17 cellular contexts compared by ENCODE assay signal in genomic region chr12:106109168-106109910, GRCh38. TPM values are rescaled to one million over a fixed set of nuclear protein-coding genes. Genes with fewer than 3 reads are reported as not detected.
A peak's percentile ranks its signal among the peaks of the same experiment; 100 is the strongest.
DNase-seq lines count a peak whose midpoint lies in the region; ATAC-seq, FAIRE-seq and TF ChIP-seq lines count a peak whose summit lies in the region.
"Had no signal": no experiment of that assay in that cellular context is flagged by ENCODE, and none has a peak within 500 bp of the region (broad histone marks: within the 10 kb centered on the region; RNA-seq: fewer than 3 reads in every experiment).

No MANE protein-coding gene starts in this region.

- no peak overlapping the region for H2AFZ ChIP-seq in endothelial cell of umbilical vein (ENCODE audit: low read depth, low read length)

- H3K4me3 Mint-ChIP-seq in Caco-2 (ENCODE audit: unreplicated experiment) (peak overlapping the region; percentile 37), nephron (no peak overlapping the region), progenitor cell of endocrine pancreas (ENCODE audit: low read depth) (no peak overlapping the region)
- H3K4me3 Mint-ChIP-seq: activated naive CD8-positive, alpha-beta T cell treated with anti-CD3 and anti-CD28 coated beads, Interleukin-2, amount 50 U/mL, for 24 hours; CD8-positive, alpha-beta memory T cell; nephron progenitor cell had no signal

- H3K27me3 Mint-ChIP-seq in Caco-2 (ENCODE audit: insufficient read depth, unreplicated experiment) (no peaks in the 10 kb centered on the region), nephron (ENCODE audit: low read depth) (no peaks in the 10 kb centered on the region), progenitor cell of endocrine pancreas (no peaks in the 10 kb centered on the region)

- DNase-seq in Caco-2, result no peak
- DNase-seq in RWPE2 (ENCODE audit: low spot score), result no peak
- DNase-seq in endothelial cell of umbilical vein (ENCODE audit: low read depth, low spot score), result no peak
- no peak for DNase-seq in sciatic nerve (ENCODE audit: low spot score)
- no peak for DNase-seq in AG20443 (ENCODE audit: low spot score)
- no peak for DNase-seq in progenitor cell of endocrine pancreas (ENCODE audit: low spot score, unreplicated experiment)
- DNase-seq: activated naive CD8-positive, alpha-beta T cell treated with anti-CD3 and anti-CD28 coated beads, Interleukin-2, amount 50 U/mL, for 24 hours; CD8-positive, alpha-beta memory T cell; GOT3; NCI-H1048; nephron progenitor cell; right lobe of liver; stimulated activated CD4-positive, alpha-beta T cell treated with anti-CD3 and anti-CD28 coated beads, Interleukin-4, amount 100 ng/mL, for 4 hours had no signal

- H3K27ac Mint-ChIP-seq in Caco-2 (ENCODE audit: unreplicated experiment) (peak overlapping the region; percentile 59), nephron (peak overlapping the region; percentile 93 to 95 (median 94)), progenitor cell of endocrine pancreas (no peak overlapping the region)
- H3K27ac Mint-ChIP-seq: activated naive CD8-positive, alpha-beta T cell treated with anti-CD3 and anti-CD28 coated beads, Interleukin-2, amount 50 U/mL, for 24 hours; CD8-positive, alpha-beta memory T cell had no signal

- ATAC-seq in RWPE2 (ENCODE audit: low read depth), result no peak
- ATAC-seq in sciatic nerve, result no peak
- no peak for ATAC-seq in HG03045 (IDR thresholded peaks at IDR 0.05; ENCODE audit: unreplicated experiment)
- ATAC-seq: activated naive CD8-positive, alpha-beta T cell treated with anti-CD3 and anti-CD28 coated beads, Interleukin-2, amount 50 U/mL, for 24 hours; esophagus mucosa had no signal

- H3K9ac ChIP-seq in endothelial cell of umbilical vein (replicated peaks; ENCODE audit: extremely low read depth, insufficient read depth, low read length), result no peak overlapping the region

- peak overlapping the region; percentile 69 for H3K27ac ChIP-seq in RWPE2 (ENCODE audit: poor library complexity, severe bottlenecking)
- H3K27ac ChIP-seq in endothelial cell of umbilical vein (ENCODE audit: insufficient read depth, low read depth, low read length), result no peak overlapping the region
- H3K27ac ChIP-seq: VCaP had no signal

- intact Hi-C loops in Caco-2 (cut with micrococcal nuclease; ENCODE audit: unreplicated experiment) (no loop called here), endothelial cell of umbilical vein (cut with micrococcal nuclease) (no loop called here), sciatic nerve (cut with DNase I) (no loop called here)

- dilution Hi-C loops in endothelial cell of umbilical vein (cut with MboI; ENCODE audit: extremely low pct_ligation_motif_present, low sequenced_read_pairs), result no loop called here

- TF ChIP-seq POLR2A in endothelial cell of umbilical vein (IDR thresholded peaks at IDR 0.05; ENCODE audit: low read depth, low read length), result no peak

- FAIRE-seq in endothelial cell of umbilical vein (lab: Jason Lieb, UNC), result no peak

- no peaks in the 10 kb centered on the region for H3K9me1 ChIP-seq in endothelial cell of umbilical vein (replicated peaks; ENCODE audit: control insufficient read depth, extremely low read depth, insufficient read depth, low read length)

- no TSS peak for BruUV-seq in Caco-2 (replicated peaks; lab: Mats Ljungman, UMichigan)
- BruUV-seq in endothelial cell of umbilical vein (replicated peaks; lab: Mats Ljungman, UMichigan), result no TSS peak

- POLR2A ChIA-PET in Caco-2 (lab: Charles Lee), result interaction anchor here (0.6 to 0.9 kb wide), 2 partner anchors 24 to 689 kb away, joined by 3 read pairs; no protein-coding TSS in a partner anchor
- POLR2A ChIA-PET in endothelial cell of umbilical vein (lab: Charles Lee), result no interaction called here

- peaks cover 12% of the 10 kb centered on the region for H4K20me1 ChIP-seq in endothelial cell of umbilical vein (replicated peaks; ENCODE audit: control insufficient read depth, extremely low read depth, insufficient read depth, low read length)

- H3K4me1 ChIP-seq in Caco-2 (peaks cover 49% of the 10 kb centered on the region), RWPE2 (ENCODE audit: insufficient read depth, poor library complexity, severe bottlenecking) (peaks cover 67% of the 10 kb centered on the region), endothelial cell of umbilical vein (ENCODE audit: control insufficient read depth, extremely low read depth, insufficient read depth, low read length) (peaks cover 42% of the 10 kb centered on the region)

- peaks cover 1% of the 10 kb centered on the region for H3K36me3 Mint-ChIP-seq in Caco-2 (ENCODE audit: insufficient read depth, unreplicated experiment)
- no peaks in the 10 kb centered on the region for H3K36me3 Mint-ChIP-seq in nephron (ENCODE audit: low read depth)
- peaks cover 2% of the 10 kb centered on the region for H3K36me3 Mint-ChIP-seq in progenitor cell of endocrine pancreas (ENCODE audit: insufficient read depth)
- H3K36me3 Mint-ChIP-seq: CD8-positive, alpha-beta memory T cell had no signal

- H3K27me3 ChIP-seq in Caco-2 (replicated peaks; ENCODE audit: control insufficient read depth, insufficient read depth, low read length) (no peaks in the 10 kb centered on the region), RWPE2 (ENCODE audit: insufficient read depth, poor library complexity, severe bottlenecking) (no peaks in the 10 kb centered on the region), endothelial cell of umbilical vein (ENCODE audit: control insufficient read depth in 2 of 2, insufficient read depth in 2 of 2, low read length in 2 of 2) (no peaks in the 10 kb centered on the region)
- H3K27me3 ChIP-seq: right lobe of liver had no signal

- H3K4me1 Mint-ChIP-seq in Caco-2 (ENCODE audit: low read depth, unreplicated experiment), result peaks cover 33% of the 10 kb centered on the region
- peaks cover 78% of the 10 kb centered on the region for H3K4me1 Mint-ChIP-seq in nephron
- H3K4me1 Mint-ChIP-seq in progenitor cell of endocrine pancreas (ENCODE audit: low read depth), result peaks cover 49% of the 10 kb centered on the region

- no peak for TF ChIP-seq CTCF in Caco-2 (IDR thresholded peaks at IDR 0.05; ENCODE audit: insufficient read depth in 1 of 2, low read depth in 1 of 2, low read length in 1 of 2, severe bottlenecking in 1 of 2, unreplicated experiment in 1 of 2)
- no peak for TF ChIP-seq CTCF in RWPE2 (IDR thresholded peaks at IDR 0.05; ENCODE audit: poor library complexity, severe bottlenecking)
- TF ChIP-seq CTCF in endothelial cell of umbilical vein (IDR thresholded peaks at IDR 0.05; ENCODE audit: extremely low read depth in 1 of 2, insufficient read depth in 1 of 2, low read depth in 1 of 2, low read length in 2 of 2), result no peak
- no peak for TF ChIP-seq CTCF in nephron (IDR thresholded peaks at IDR 0.05; ENCODE audit: unreplicated experiment in 3 of 3)
- no peak for TF ChIP-seq CTCF in progenitor cell of endocrine pancreas (IDR thresholded peaks at IDR 0.05; ENCODE audit: unreplicated experiment)

- no peaks in the 10 kb centered on the region for H3K9me3 Mint-ChIP-seq in Caco-2 (ENCODE audit: unreplicated experiment)
- no peaks in the 10 kb centered on the region for H3K9me3 Mint-ChIP-seq in nephron
- no peaks in the 10 kb centered on the region for H3K9me3 Mint-ChIP-seq in progenitor cell of endocrine pancreas (ENCODE audit: low read depth)
- H3K9me3 Mint-ChIP-seq: activated naive CD8-positive, alpha-beta T cell treated with anti-CD3 and anti-CD28 coated beads, Interleukin-2, amount 50 U/mL, for 24 hours; nephron progenitor cell had no signal

- H3K4me3 ChIP-seq in Caco-2 (ENCODE audit: low read depth, low read length) (no peak overlapping the region), RWPE2 (ENCODE audit: severe bottlenecking) (no peak overlapping the region), endothelial cell of umbilical vein (replicated peaks in 1 of 3; ENCODE audit: insufficient read depth in 1 of 3, low read depth in 1 of 3, low read length in 3 of 3) (no peak overlapping the region)
- H3K4me3 ChIP-seq: right lobe of liver had no signal

- peaks cover 17% of the 10 kb centered on the region for H3K79me2 ChIP-seq in endothelial cell of umbilical vein (ENCODE audit: control insufficient read depth, insufficient read depth, low read length)

- H3K9me3 ChIP-seq in Caco-2, result no peaks in the 10 kb centered on the region
- no peaks in the 10 kb centered on the region for H3K9me3 ChIP-seq in RWPE2 (ENCODE audit: severe bottlenecking)
- no peaks in the 10 kb centered on the region for H3K9me3 ChIP-seq in endothelial cell of umbilical vein (replicated peaks; ENCODE audit: control insufficient read depth, insufficient read depth, low read length)
- H3K9me3 ChIP-seq: right lobe of liver had no signal

- CTCF ChIA-PET in Caco-2 (lab: Charles Lee) (no interaction called here), endothelial cell of umbilical vein (lab: Charles Lee) (interaction anchor here (0.7 to 4.6 kb wide), 5 partner anchors 13 to 118 kb away, joined by 3 to 26 read pairs (median 3); no protein-coding TSS in a partner anchor)

- H3K4me2 ChIP-seq in endothelial cell of umbilical vein (ENCODE audit: insufficient read depth, low read length), result no peak overlapping the region

- no peaks in the 10 kb centered on the region for H3K36me3 ChIP-seq in Caco-2 (ENCODE audit: control insufficient read depth, insufficient read depth, low read length)
- H3K36me3 ChIP-seq in RWPE2 (ENCODE audit: low read depth), result peaks cover 4% of the 10 kb centered on the region; the same call in 1 of the 2 replicates
- H3K36me3 ChIP-seq in endothelial cell of umbilical vein (ENCODE audit: control insufficient read depth in 2 of 2, extremely low read depth in 1 of 2, insufficient read depth in 2 of 2, low read length in 2 of 2), result peaks cover 4 to 5% of the 10 kb centered on the region in 2 experiments
- H3K36me3 ChIP-seq: right lobe of liver had no signal

TF ChIP-seq in endothelial cell of umbilical vein, 7 proteins besides CTCF, POLR2A, EP300 and RAD21:
- TF ChIP-seq GATA2 (IDR thresholded peaks at IDR 0.05; ENCODE audit: insufficient read depth, insufficient read length, low read depth, low read length), result peak; percentile 53
- TF ChIP-seq POLR2AphosphoS5 (IDR thresholded peaks at IDR 0.05; ENCODE audit: insufficient read depth, low read depth, low read length), result no peak
- no peak for TF ChIP-seq JUN (IDR thresholded peaks at IDR 0.05; ENCODE audit: borderline replicate concordance, insufficient read depth, insufficient read length, low read depth)
- TF ChIP-seq MYC (IDR thresholded peaks at IDR 0.05; ENCODE audit: low read depth, low read length), result no peak

RNA-seq across cellular contexts. Expression of gene NUAK1, which starts 29.4 kb away (rescaled TPM):
- 3.7 and 4.2 TPM in 2 replicates for total RNA-seq in Caco-2 (2022)
- total RNA-seq in endothelial cell of umbilical vein, result 34.2 and 38.0 TPM in 2 replicates
- 19.8 and 39.7 TPM in 2 replicates for polyA plus RNA-seq in endothelial cell of umbilical vein
- polyA plus RNA-seq in endothelial cell of umbilical vein (2011; cell fraction: cytosol; rRNA removed), result 23.1 and 23.6 TPM in 2 replicates
- 38.8 and 44.0 TPM in 2 replicates for polyA plus RNA-seq in endothelial cell of umbilical vein (2011; cell fraction: nucleus; rRNA removed)
- 12.1 and 16.3 TPM in 2 replicates for polyA plus RNA-seq in endothelial cell of umbilical vein (2012)
- 58.9 and 75.2 TPM in 2 replicates for polyA minus RNA-seq in endothelial cell of umbilical vein
- polyA minus RNA-seq in endothelial cell of umbilical vein (2011; cell fraction: cytosol; rRNA and poly(A)+ RNA removed), result 2.3 TPM
- polyA minus RNA-seq in endothelial cell of umbilical vein (2011; cell fraction: nucleus; rRNA and poly(A)+ RNA removed), result 30.5 and 34.3 TPM in 2 replicates
- 38.6 TPM for total RNA-seq in sciatic nerve
- 7.6 and 9.7 TPM in 2 replicates for total RNA-seq in progenitor cell of endocrine pancreas
- total RNA-seq: CD8-positive, alpha-beta memory T cell had no signal
